ENCODE assay signal across 14 cellular contexts in genomic region chr3:4528802-4529201, GRCh38. TPM values are rescaled to one million over a fixed set of nuclear protein-coding genes. Genes with fewer than 3 reads are reported as not detected.
DNase-seq lines count a peak whose midpoint lies in the region; ATAC-seq and TF ChIP-seq lines count a peak whose summit lies in the region.
"Had no signal": no experiment of that assay in that cellular context is flagged by ENCODE, and none has a peak within 500 bp of the region (broad histone marks: within the 10 kb centered on the region; RNA-seq: fewer than 3 reads in every experiment).

No MANE protein-coding gene starts in this region.

- dilution Hi-C loops in IMR-90 (cut with HindIII; ENCODE audit: low sequenced_read_pairs, unreplicated experiment): no loop called here

- no peak overlapping the region for H3K27ac ChIP-seq in IMR-90 (ENCODE audit: insufficient read depth, low read length)
- H3K27ac ChIP-seq in PC-9: no peak overlapping the region

- ATAC-seq in IMR-90 (ENCODE audit: low read depth) (no peak), activated B cell treated with CpG ODN at 0.5 μM for 24 hours (ENCODE audit: low read depth) (no peak), HG03571 (IDR thresholded peaks at IDR 0.05; ENCODE audit: unreplicated experiment) (no peak)

- no peak overlapping the region for H3K9ac ChIP-seq in IMR-90 (ENCODE audit: low read depth, low read length)
- H3K9ac ChIP-seq: SK-N-SH had no signal

- no peaks in the 10 kb centered on the region for H3K9me3 ChIP-seq in IMR-90 (ENCODE audit: control insufficient read depth, insufficient read depth, low read length)
- no peaks in the 10 kb centered on the region for H3K9me3 ChIP-seq in PC-9 (ENCODE audit: insufficient read depth, low read depth)
- H3K9me3 ChIP-seq: SK-N-SH had no signal

- H2BK20ac ChIP-seq in IMR-90 (ENCODE audit: low read depth, low read length): no peak overlapping the region

- no peaks in the 10 kb centered on the region for H3K79me1 ChIP-seq in IMR-90 (ENCODE audit: low read depth in 1 of 2, low read length in 2 of 2)

- no peak overlapping the region for H2AK9ac ChIP-seq in IMR-90 (replicated peaks; ENCODE audit: low read depth, low read length, poor library complexity)

- H3K4me1 Mint-ChIP-seq in activated B cell treated with CpG ODN at 0.5 μM for 24 hours: peaks cover 90% of the 10 kb centered on the region

- H3K14ac ChIP-seq in IMR-90 (replicated peaks; ENCODE audit: low read depth, low read length): no peak overlapping the region

- H3K79me2 ChIP-seq in PC-9 (ENCODE audit: low read depth): no peaks in the 10 kb centered on the region

- H2BK15ac ChIP-seq in IMR-90 (ENCODE audit: low read depth, low read length): no peak overlapping the region

- no peak overlapping the region for H3K4me3 ChIP-seq in IMR-90 (ENCODE audit: insufficient read depth, low read depth, low read length)
- no peak overlapping the region for H3K4me3 ChIP-seq in PC-9

- H3K4me1 ChIP-seq in IMR-90 (ENCODE audit: control insufficient read depth, insufficient read depth, low read length) (peaks cover 2% of the 10 kb centered on the region; the same call in 1 of the 2 replicates), PC-9 (replicated peaks; ENCODE audit: insufficient read depth) (0 out of 2 replicates have a peak, but pooled peaks cover 6% of the 10 kb centered on the region)

- no peaks in the 10 kb centered on the region for H4K20me1 ChIP-seq in IMR-90 (ENCODE audit: insufficient read depth, low read length)
- no peaks in the 10 kb centered on the region for H4K20me1 ChIP-seq in PC-9 (ENCODE audit: insufficient read depth)

- CTCF ChIA-PET in IMR-90 (lab: Yijun Ruan, JAX) (no interaction called here), activated B cell treated with CpG ODN at 0.5 μM for 24 hours (lab: Charles Lee) (no interaction called here), PC-9 (lab: Charles Lee) (no interaction called here)

- H4K91ac ChIP-seq in IMR-90 (ENCODE audit: insufficient read depth, low read depth, low read length): no peak overlapping the region

- H2BK5ac ChIP-seq in IMR-90 (ENCODE audit: low read depth, low read length, poor library complexity, severe bottlenecking): no peak overlapping the region

- H3F3A ChIP-seq in PC-9 (ENCODE audit: insufficient read depth, low read depth): no peaks in the 10 kb centered on the region; the same call in 1 of the 2 replicates

- WGBS in IMR-90 (ENCODE audit: extremely low coverage in 2 of 2, insufficient read length in 1 of 2), 2 experiments: 40% methylated on average over 1 of the region's 2 CpGs; no CpG with 5 or more reads in 1 of the 2 experiments

- H3K56ac ChIP-seq in IMR-90 (ENCODE audit: extremely low read depth, insufficient read depth, low read length): no peak overlapping the region

- DNase-seq in IMR-90: no peak
- DNase-seq in activated B cell treated with CpG ODN at 0.5 μM for 24 hours: no peak
- peak; percentile 17 for DNase-seq in fibroblast of gingiva (ENCODE audit: low read depth)
- peak in 8 of 10 donors; percentile 39 to 93 (median 62) for DNase-seq in posterior cingulate gyrus
- DNase-seq in SIG-M5 treated with dmso at 0.1 percent for 504 hours (lab: John Stamatoyannopoulos, UW; ENCODE audit: unreplicated experiment): no peak
- DNase-seq in PC-9: no peak
- DNase-seq: CD8-positive, alpha-beta memory T cell; NCI-H1092; NCI-H1694; NCI-H2107; NCI-H69; SK-N-SH had no signal

- POLR2A ChIA-PET in IMR-90 (lab: Charles Lee; ENCODE audit: unreplicated experiment) (no interaction called here), activated B cell treated with CpG ODN at 0.5 μM for 24 hours (lab: Charles Lee) (interaction anchor here (1.7 kb wide), 1 partner anchor 36 kb away, joined by 4 read pairs; the partner anchor contains the start of gene ITPR1), PC-9 (lab: Charles Lee; ENCODE audit: unreplicated experiment) (no interaction called here)

- no peak for TF ChIP-seq CTCF in IMR-90 (conservative IDR thresholded peaks at IDR 0.05; ENCODE audit: low read depth, low read length)
- TF ChIP-seq CTCF in activated B cell treated with CpG ODN at 0.5 μM for 24 hours (IDR thresholded peaks at IDR 0.05): no peak
- no peak for TF ChIP-seq CTCF in PC-9 (conservative IDR thresholded peaks at IDR 0.05)

- H3K4me2 ChIP-seq in IMR-90 (ENCODE audit: low read depth, low read length) (no peak overlapping the region), PC-9 (no peak overlapping the region)
- H3K4me2 ChIP-seq: SK-N-SH had no signal

- no peak overlapping the region for H4K5ac ChIP-seq in IMR-90 (ENCODE audit: low read depth, low read length)

- peak overlapping the region; percentile 30 for H3K27ac Mint-ChIP-seq in activated B cell treated with CpG ODN at 0.5 μM for 24 hours
- H3K27ac Mint-ChIP-seq: CD8-positive, alpha-beta memory T cell had no signal

- BruUV-seq in IMR-90 (replicated peaks; lab: Mats Ljungman, UMichigan): no TSS peak
- no TSS peak for BruUV-seq in PC-9 (replicated peaks; lab: Mats Ljungman, UMichigan)

- H3K36me3 ChIP-seq in IMR-90 (ENCODE audit: control insufficient read depth, insufficient read depth, low read length) (no peaks in the 10 kb centered on the region), PC-9 (ENCODE audit: low read depth) (no peaks in the 10 kb centered on the region)

- H2AK5ac ChIP-seq in IMR-90 (ENCODE audit: low read depth, low read length): no peak overlapping the region

- no peak for TF ChIP-seq POLR2A in IMR-90 (IDR thresholded peaks at IDR 0.05; ENCODE audit: low read depth, low read length)

- no peak overlapping the region for H2BK120ac ChIP-seq in IMR-90 (ENCODE audit: low read depth, low read length)

- H3K9me2 ChIP-seq in PC-9 (ENCODE audit: insufficient read depth): no peaks in the 10 kb centered on the region
- H3K9me2 ChIP-seq: SK-N-SH had no signal

- H3K27me3 ChIP-seq in IMR-90 (ENCODE audit: control insufficient read depth, insufficient read depth, low read length): no peaks in the 10 kb centered on the region; the same call in 1 of the 2 replicates
- H3K27me3 ChIP-seq in PC-9 (ENCODE audit: insufficient read depth, low read depth): no peaks in the 10 kb centered on the region

- no peaks in the 10 kb centered on the region for H3K9me3 Mint-ChIP-seq in activated B cell treated with CpG ODN at 0.5 μM for 24 hours
- H3K9me3 Mint-ChIP-seq: CD8-positive, alpha-beta memory T cell; IgD-negative memory B cell had no signal

- in situ Hi-C loops in IMR-90 (cut with MboI; ENCODE audit: low sequenced_read_pairs): no loop called here

- no peaks in the 10 kb centered on the region for H3K27me3 Mint-ChIP-seq in activated B cell treated with CpG ODN at 0.5 μM for 24 hours
- H3K27me3 Mint-ChIP-seq: CD8-positive, alpha-beta memory T cell; IgD-negative memory B cell had no signal

- no peak overlapping the region for H4K8ac ChIP-seq in IMR-90 (ENCODE audit: low read depth in 2 of 2, low read length in 2 of 2)

- no peak overlapping the region for H3K18ac ChIP-seq in IMR-90 (ENCODE audit: low read depth, low read length)

- no peak overlapping the region for H3K23ac ChIP-seq in IMR-90 (ENCODE audit: low read depth, low read length)

- no peak overlapping the region for H2AFZ ChIP-seq in IMR-90 (replicated peaks; ENCODE audit: low read length, poor library complexity)
- no peak overlapping the region for H2AFZ ChIP-seq in PC-9

- no peaks in the 10 kb centered on the region for H3K9me1 ChIP-seq in IMR-90 (ENCODE audit: insufficient read depth, low read length)

- H3K36me3 Mint-ChIP-seq in activated B cell treated with CpG ODN at 0.5 μM for 24 hours (ENCODE audit: low read depth): peaks cover 43% of the 10 kb centered on the region

- intact Hi-C loops in IMR-90 (cut with micrococcal nuclease): no loop called here
- intact Hi-C loops in activated B cell treated with CpG ODN at 0.5 μM for 24 hours (cut with micrococcal nuclease): no loop called here
- intact Hi-C loops in posterior cingulate gyrus (cut with DNase I): no loop called here
- intact Hi-C loops in PC-9 (cut with micrococcal nuclease; ENCODE audit: unreplicated experiment): no loop called here

- H3K4me3 Mint-ChIP-seq in activated B cell treated with CpG ODN at 0.5 μM for 24 hours: no peak overlapping the region
- H3K4me3 Mint-ChIP-seq: CD8-positive, alpha-beta memory T cell had no signal

- no peak for TF ChIP-seq RAD21 in IMR-90 (IDR thresholded peaks at IDR 0.05; ENCODE audit: low read length)

- H3K4ac ChIP-seq in IMR-90 (ENCODE audit: low read depth, low read length): no peak overlapping the region

TF ChIP-seq in IMR-90, 13 proteins besides CTCF, POLR2A, EP300 and RAD21:
- TF ChIP-seq CEBPB (IDR thresholded peaks at IDR 0.05; ENCODE audit: low read depth, low read length) (0 out of 2 replicates have a peak, but pooled peaks have one; percentile 10), RCOR1 (IDR thresholded peaks at IDR 0.05; ENCODE audit: insufficient replicate concordance, low read length) (no peak)
TF ChIP-seq in IMR-90: peak in this region for 1.

RNA-seq across cellular contexts. Expression of gene ITPR1, which starts 35.7 kb away (rescaled TPM):
- total RNA-seq in IMR-90 (2012; rRNA removed) (5.7 and 5.8 TPM in 2 replicates), activated B cell treated with CpG ODN at 0.5 μM for 24 hours (116 and 143 TPM in 2 replicates), PC-9 (2021) (10.4 and 11.3 TPM in 2 replicates)
- polyA plus RNA-seq in IMR-90 (2012; rRNA removed): 1.4 and 1.8 TPM in 2 replicates
- 0.41 and 0.57 TPM in 2 replicates for polyA plus RNA-seq in IMR-90 (2012; cell fraction: cytosol; rRNA removed)
- 0.65 and 2.1 TPM in 2 replicates for polyA plus RNA-seq in IMR-90 (2012; cell fraction: nucleus; rRNA removed; ENCODE audit: low replicate concordance)

Comparison
In these comparisons a context has a peak if more than half of its experiments do, and no peak if none do; other contexts are left out.
1. DNase-seq: peak in fibroblast of gingiva (single experiment) and posterior cingulate gyrus (8 of 10); none in IMR-90 (single experiment), activated B cell treated with CpG ODN at 0.5 μM for 24 hours (single experiment), SIG-M5 treated with dmso at 0.1 percent for 504 hours (single experiment) and PC-9 (0 of 2).